8 cellular contexts compared by ENCODE assay signal in the genomic region with DNA sequence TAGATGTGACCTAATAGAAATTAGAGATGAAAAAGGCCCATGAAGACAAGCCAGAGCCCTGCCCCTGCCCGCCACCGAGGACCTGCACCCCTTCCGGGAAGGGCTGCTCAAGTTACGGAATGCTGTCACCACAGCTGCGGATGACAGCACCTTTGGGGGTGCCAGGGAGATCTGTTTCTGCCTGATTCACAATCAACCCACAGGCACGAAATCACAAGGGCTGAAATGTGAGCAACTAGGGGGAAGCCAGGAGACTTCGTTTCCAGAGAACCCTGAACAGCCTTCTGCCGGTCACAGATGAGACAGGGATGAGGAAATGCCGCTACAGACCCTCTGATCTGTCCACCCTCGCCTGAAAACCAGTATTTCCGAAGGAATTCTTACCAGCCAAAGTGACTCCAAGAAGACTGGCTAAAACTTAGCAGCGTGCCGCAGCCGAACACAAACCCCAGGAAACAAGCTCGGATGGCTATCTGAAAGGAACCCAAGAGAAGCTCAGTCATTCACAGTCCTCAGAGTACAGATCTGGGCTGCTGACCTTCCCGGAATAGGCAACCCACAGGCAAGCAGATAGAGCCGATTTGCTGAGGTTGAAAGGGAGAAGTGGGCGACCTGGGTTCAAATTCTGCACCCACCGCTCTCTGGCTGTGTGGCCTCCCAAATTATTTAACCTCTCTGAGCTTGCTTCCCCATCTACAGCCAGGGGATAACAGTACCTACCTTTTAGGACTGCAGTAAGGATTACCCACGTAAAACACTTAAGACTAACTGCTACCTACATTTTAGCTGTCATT. TPM values are rescaled to one million over a fixed set of nuclear protein-coding genes. Genes with fewer than 3 reads are reported as not detected.
DNase-seq lines count a peak whose midpoint lies in the region; ATAC-seq and TF ChIP-seq lines count a peak whose summit lies in the region.

No MANE protein-coding gene starts in this region.

- TF ChIP-seq CTCF in RWPE2 (IDR thresholded peaks at IDR 0.05; ENCODE audit: poor library complexity, severe bottlenecking), result no peak

- no peak overlapping the region for H2BK5ac ChIP-seq in trophoblast cell (ENCODE audit: low read depth, low read length, poor library complexity)

- H3K4me2 ChIP-seq in trophoblast cell (ENCODE audit: low read length), result peak overlapping the region; percentile 81

- peak overlapping the region; percentile 50 for H3K27ac ChIP-seq in RWPE2 (ENCODE audit: poor library complexity, severe bottlenecking)
- H3K27ac ChIP-seq in trophoblast cell (ENCODE audit: low read depth, low read length), result no peak overlapping the region

- peaks cover 7% of the 10 kb centered on the region for H3K4me1 ChIP-seq in RWPE2 (ENCODE audit: insufficient read depth, poor library complexity, severe bottlenecking)
- H3K4me1 ChIP-seq in trophoblast cell (ENCODE audit: control insufficient read depth in 1 of 2, insufficient read depth in 2 of 2, low read length in 2 of 2), result peaks cover 6 to 10% of the 10 kb centered on the region in 2 experiments

- H3K18ac ChIP-seq in trophoblast cell (ENCODE audit: low read length), result no peak overlapping the region

- H3K27me3 ChIP-seq in RWPE2 (ENCODE audit: insufficient read depth, poor library complexity, severe bottlenecking) (no peaks in the 10 kb centered on the region), trophoblast cell (ENCODE audit: insufficient read depth, low read length) (peaks cover 7% of the 10 kb centered on the region)

- in situ Hi-C loops in KBM-7 (cut with MboI; ENCODE audit: low pct_unique_long_range_greater_than_20kb, low sequenced_read_pairs), result no loop called here

- H4K91ac ChIP-seq in trophoblast cell (ENCODE audit: low read depth, low read length), result no peak overlapping the region

- TF ChIP-seq POLR2A in erythroblast (IDR thresholded peaks at IDR 0.05; ENCODE audit: low read length), result no peak

- H3K36me3 ChIP-seq in RWPE2 (ENCODE audit: low read depth), result peaks cover 44% of the 10 kb centered on the region
- peaks cover 15 to 29% of the 10 kb centered on the region in 2 experiments for H3K36me3 ChIP-seq in trophoblast cell (ENCODE audit: control insufficient read depth in 1 of 2, insufficient read depth in 2 of 2, low read length in 2 of 2)

- ATAC-seq in GM21526 (IDR thresholded peaks at IDR 0.05; ENCODE audit: low FRiP score, unreplicated experiment) (peak; percentile 8), RWPE2 (ENCODE audit: low read depth) (peak; percentile 22; the same call in 2 of the 3 replicates), GM21390 (IDR thresholded peaks at IDR 0.05; ENCODE audit: unreplicated experiment) (no peak), HG03097 (IDR thresholded peaks at IDR 0.05; ENCODE audit: low FRiP score, unreplicated experiment) (no peak), HG02970 (IDR thresholded peaks at IDR 0.05; ENCODE audit: low FRiP score, unreplicated experiment) (no peak)

- H3K4me3 ChIP-seq in RWPE2 (ENCODE audit: severe bottlenecking) (peak overlapping the region; percentile 100), trophoblast cell (ENCODE audit: low read depth, low read length) (peak overlapping the region; percentile 100)

- no peak overlapping the region for H2AK5ac ChIP-seq in trophoblast cell (ENCODE audit: low read length)

- H2BK12ac ChIP-seq in trophoblast cell (ENCODE audit: low read length), result no peak overlapping the region

- no peak overlapping the region for H2BK120ac ChIP-seq in trophoblast cell (ENCODE audit: insufficient read depth, low read length, poor library complexity)

- H4K12ac ChIP-seq in trophoblast cell (ENCODE audit: low read depth, low read length), result peak overlapping the region; percentile 16

- no CpG with 5 or more reads among the region's 20 CpGs for WGBS in trophoblast cell (ENCODE audit: extremely low coverage, insufficient coverage, insufficient read length)

- H3K4ac ChIP-seq in trophoblast cell (ENCODE audit: low read depth, low read length), result peak overlapping the region; percentile 82

- H3K9me3 ChIP-seq in RWPE2 (ENCODE audit: severe bottlenecking) (no peaks in the 10 kb centered on the region), trophoblast cell (ENCODE audit: insufficient read depth, low read depth, low read length) (no peaks in the 10 kb centered on the region)

- peaks cover 10% of the 10 kb centered on the region for H3K79me1 ChIP-seq in trophoblast cell (ENCODE audit: low read length)

- no peak for DNase-seq in RWPE2 (ENCODE audit: low spot score)
- DNase-seq in erythroblast (lab: John Stamatoyannopoulos, UW), result peak; percentile 44 to 48
- peak in 1 of 2 donors; percentile 15 for DNase-seq in trophoblast cell
- no peak for DNase-seq in KBM-7

- no peak overlapping the region for H4K8ac ChIP-seq in trophoblast cell (ENCODE audit: low read depth, low read length)

- no peak overlapping the region for H2AFZ ChIP-seq in trophoblast cell (ENCODE audit: insufficient read depth, low read length, poor library complexity)

- H3K14ac ChIP-seq in trophoblast cell (ENCODE audit: low read length), result no peak overlapping the region

- peaks cover 12% of the 10 kb centered on the region for H3K79me2 ChIP-seq in trophoblast cell (ENCODE audit: control insufficient read depth, insufficient read depth, low read length, poor library complexity)

- peak overlapping the region; percentile 40 for H3K23ac ChIP-seq in trophoblast cell (ENCODE audit: low read length)

- H3K9ac ChIP-seq in trophoblast cell (ENCODE audit: low read length), result peak overlapping the region; percentile 97

RNA-seq across cellular contexts. Expression of a gene that starts 1.1 kb away (rescaled TPM):
- 48.3 and 50.2 TPM in 2 replicates for polyA plus RNA-seq in trophoblast cell (2013)

RNA-seq across cellular contexts. Expression of a gene that starts 9.3 kb away (rescaled TPM):
- polyA plus RNA-seq in trophoblast cell (2013), result not detected in 2 replicates

RNA-seq across cellular contexts. Expression of a gene that starts 26.2 kb away (rescaled TPM):
- 1.3 and 1.4 TPM in 2 replicates for polyA plus RNA-seq in trophoblast cell (2013)

RNA-seq across cellular contexts. Expression of a gene that starts 28.8 kb away (rescaled TPM):
- polyA plus RNA-seq in trophoblast cell (2013), result 2.8 and 3.9 TPM in 2 replicates

RNA-seq across cellular contexts. Expression of a gene that starts 35.3 kb away (rescaled TPM):
- polyA plus RNA-seq in trophoblast cell (2013), result 730 and 785 TPM in 2 replicates

Comparison
In these comparisons a context has a peak if more than half of its experiments do, and no peak if none do; other contexts are left out.
1. ATAC-seq: peak in GM21526 (single experiment) and RWPE2 (single experiment); none in GM21390 (single experiment), HG03097 (single experiment) and HG02970 (single experiment).
2. DNase-seq: peak in erythroblast (2 of 2); none in RWPE2 (single experiment) and KBM-7 (single experiment).